Comparison of ENCODE assay signal across 14 cellular contexts in genomic region chr1:40851643-40852042, GRCh38.
"Had no signal": no experiment of that assay in that cellular context is flagged by ENCODE, and none has a peak within 500 bp of the region (broad histone marks: within the 10 kb centered on the region; RNA-seq: fewer than 3 reads in every experiment).

No MANE protein-coding gene starts in this region.

- DNase-seq: activated CD4-positive, alpha-beta T cell treated with anti-CD3 and anti-CD28 coated beads, Interleukin-2, amount 50 U/mL, for 48 hours; activated CD4-positive, CD25-positive, alpha-beta regulatory T cell treated with anti-CD3 and anti-CD28 coated beads, Interleukin-2, amount 50 U/mL, for 72 hours; activated naive CD4-positive, alpha-beta T cell; esophagus squamous epithelium; foreskin fibroblast; glutamatergic neuron; lower lobe of right lung; ovary; sigmoid colon; stimulated activated CD4-positive, alpha-beta T cell treated with anti-CD3 and anti-CD28 coated beads, Interleukin-2, amount 100 ng/mL, for 24 hours; stimulated activated naive CD4-positive, alpha-beta T cell treated with Interleukin-2 at 50 U/mL for 16 hours; upper lobe of left lung had no signal

- H3K4me3 ChIP-seq: cardiac muscle cell, esophagus squamous epithelium, lower lobe of right lung, ovary, sigmoid colon, suprapubic skin, upper lobe of left lung had no signal

- H3K36me3 ChIP-seq: cardiac muscle cell, esophagus squamous epithelium, lower lobe of right lung, ovary, sigmoid colon, suprapubic skin, upper lobe of left lung had no signal

- ATAC-seq: lower lobe of right lung had no signal

- H3K27ac ChIP-seq: cardiac muscle cell, esophagus squamous epithelium, lower lobe of right lung, ovary, sigmoid colon, suprapubic skin, upper lobe of left lung had no signal

- H3K9me3 ChIP-seq: esophagus squamous epithelium, lower lobe of right lung, ovary, sigmoid colon, suprapubic skin, upper lobe of left lung had no signal

- H3K27me3 ChIP-seq: cardiac muscle cell, esophagus squamous epithelium, ovary, sigmoid colon, suprapubic skin, upper lobe of left lung had no signal
